In genomic region chr15:37104413-37105392, GRCh38 we compare ENCODE assay signal across 1 cellular context.
A peak's percentile ranks its signal among the peaks of the same experiment; 100 is the strongest.
TF ChIP-seq lines count a peak whose summit lies in the region.

No MANE protein-coding gene starts in this region.

TF ChIP-seq in H1, 55 proteins besides CTCF, POLR2A, EP300 and RAD21:
- TF ChIP-seq MAX (IDR thresholded peaks at IDR 0.05) (no peak), SUZ12 (IDR thresholded peaks at IDR 0.05; ENCODE audit: low read length) (peak; percentile 52), RNF2 (IDR thresholded peaks at IDR 0.05; ENCODE audit: borderline replicate concordance, low read depth, low read length, missing control alignments, poor library complexity, severe bottlenecking) (peak; percentile 82), EZH2 (IDR thresholded peaks at IDR 0.05; ENCODE audit: low read depth, low read length, severe bottlenecking) (peak; percentile 79), GABPA (IDR thresholded peaks at IDR 0.05; ENCODE audit: borderline replicate concordance, insufficient read depth, low read length) (no peak)
TF ChIP-seq in H1: peak in this region for 3.
